Comparison of ENCODE assay signal across 8 cellular contexts in genomic region chr2:239380831-239381708, GRCh38.
DNase-seq lines count a peak whose midpoint lies in the region; ATAC-seq lines count a peak whose summit lies in the region.

No MANE protein-coding gene starts in this region.

- peak; percentile 41 for ATAC-seq in HG03432 (IDR thresholded peaks at IDR 0.05; ENCODE audit: unreplicated experiment)
- peak; percentile 79 for ATAC-seq in stimulated activated memory B cell treated with anti-CD40 and anti-IgM and Interleukin-4, amounts not matched to agents 10 μg/mL and 1 μg/mL and 100 μg/mL, for 72 hours
- ATAC-seq in GM18520 (IDR thresholded peaks at IDR 0.05; ENCODE audit: unreplicated experiment) = no peak

- H3K4me1 Mint-ChIP-seq in stimulated activated memory B cell treated with anti-CD40 and anti-IgM and Interleukin-4, amounts not matched to agents 10 μg/mL and 1 μg/mL and 100 μg/mL, for 72 hours = peaks cover 56% of the 10 kb centered on the region

- DNase-seq in GM19240 (ENCODE audit: insufficient read length, low spot score) (peak; percentile 37), left kidney (ENCODE audit: low read depth, low spot score) (peak; percentile 68), SIG-M5 treated with dmso at 0.1 percent for 504 hours (lab: John Stamatoyannopoulos, UW; ENCODE audit: unreplicated experiment) (no peak), NCI-H2227 treated with DMSO at 0.1 percent for 48 hours (lab: John Stamatoyannopoulos, UW) (no peak)
- DNase-seq in activated T-cell treated with anti-CD3 and anti-CD28 coated beads, Interleukin-2, amount 50 U/mL, for 1 hour = peak; percentile 69

- peak overlapping the region; percentile 88 for H3K27ac Mint-ChIP-seq in stimulated activated memory B cell treated with anti-CD40 and anti-IgM and Interleukin-4, amounts not matched to agents 10 μg/mL and 1 μg/mL and 100 μg/mL, for 72 hours

- peak overlapping the region; percentile 79 for H3K4me3 Mint-ChIP-seq in stimulated activated memory B cell treated with anti-CD40 and anti-IgM and Interleukin-4, amounts not matched to agents 10 μg/mL and 1 μg/mL and 100 μg/mL, for 72 hours

- no peaks in the 10 kb centered on the region for H3K9me3 Mint-ChIP-seq in stimulated activated memory B cell treated with anti-CD40 and anti-IgM and Interleukin-4, amounts not matched to agents 10 μg/mL and 1 μg/mL and 100 μg/mL, for 72 hours

- no peaks in the 10 kb centered on the region for H3K27me3 Mint-ChIP-seq in stimulated activated memory B cell treated with anti-CD40 and anti-IgM and Interleukin-4, amounts not matched to agents 10 μg/mL and 1 μg/mL and 100 μg/mL, for 72 hours

- peaks cover 13% of the 10 kb centered on the region for H3K36me3 Mint-ChIP-seq in stimulated activated memory B cell treated with anti-CD40 and anti-IgM and Interleukin-4, amounts not matched to agents 10 μg/mL and 1 μg/mL and 100 μg/mL, for 72 hours

Comparison
In these comparisons a context has a peak if more than half of its experiments do, and no peak if none do; other contexts are left out.
1. DNase-seq: peak in GM19240 (single experiment), activated T-cell treated with anti-CD3 and anti-CD28 coated beads, Interleukin-2, amount 50 U/mL, for 1 hour (single experiment) and left kidney (single experiment); none in SIG-M5 treated with dmso at 0.1 percent for 504 hours (single experiment) and NCI-H2227 treated with DMSO at 0.1 percent for 48 hours (single experiment).